Comparison of ENCODE assay signal across 2 cellular contexts in genomic region chr12:84937383-84937782, GRCh38.
TF ChIP-seq lines count a peak whose summit lies in the region.

No MANE protein-coding gene starts in this region.

TF ChIP-seq in IMR-90, 13 proteins besides CTCF, POLR2A, EP300 and RAD21:
- TF ChIP-seq CEBPB (IDR thresholded peaks at IDR 0.05; ENCODE audit: low read depth, low read length) (no peak), MAZ (IDR thresholded peaks at IDR 0.05; ENCODE audit: borderline replicate concordance, low read depth, low read length) (no peak), USF2 (IDR thresholded peaks at IDR 0.05; ENCODE audit: low read depth, low read length) (no peak), BHLHE40 (IDR thresholded peaks at IDR 0.05; ENCODE audit: low read depth, low read length) (no peak)

TF ChIP-seq in WTC11, 78 proteins besides CTCF, POLR2A, EP300 and RAD21:
- TF ChIP-seq ATF1 (CRISPR knock-in tag; IDR thresholded peaks at IDR 0.05), result no peak
- TF ChIP-seq E2F1 (CRISPR knock-in tag; IDR thresholded peaks at IDR 0.05), result no peak
- TF ChIP-seq ZNF532 (CRISPR knock-in tag; IDR thresholded peaks at IDR 0.05; ENCODE audit: borderline replicate concordance), result no peak
- no peak for TF ChIP-seq ELF4 (CRISPR knock-in tag; IDR thresholded peaks at IDR 0.05; ENCODE audit: low read depth)
- TF ChIP-seq FOXJ3 (CRISPR knock-in tag; IDR thresholded peaks at IDR 0.05; ENCODE audit: borderline replicate concordance), result no peak
- no peak for TF ChIP-seq CDX4 (CRISPR knock-in tag; IDR thresholded peaks at IDR 0.05; ENCODE audit: borderline replicate concordance)
- no peak for TF ChIP-seq MLX (CRISPR knock-in tag; IDR thresholded peaks at IDR 0.05)
- no peak for TF ChIP-seq JUN (CRISPR knock-in tag; IDR thresholded peaks at IDR 0.05)
- TF ChIP-seq USF2 (CRISPR knock-in tag; IDR thresholded peaks at IDR 0.05), result no peak
- no peak for TF ChIP-seq IRF1 (CRISPR knock-in tag; IDR thresholded peaks at IDR 0.05)
- no peak for TF ChIP-seq KAT7 (CRISPR knock-in tag; IDR thresholded peaks at IDR 0.05; ENCODE audit: borderline replicate concordance)
- no peak for TF ChIP-seq CREB1 (CRISPR knock-in tag; IDR thresholded peaks at IDR 0.05)
- TF ChIP-seq ZSCAN18 (CRISPR knock-in tag; IDR thresholded peaks at IDR 0.05), result no peak
- TF ChIP-seq ZBTB43 (CRISPR knock-in tag; IDR thresholded peaks at IDR 0.05), result no peak
- no peak for TF ChIP-seq ATF2 (CRISPR knock-in tag; IDR thresholded peaks at IDR 0.05; ENCODE audit: borderline replicate concordance, low read depth)
- no peak for TF ChIP-seq ZNF121 (CRISPR knock-in tag; IDR thresholded peaks at IDR 0.05)
- no peak for TF ChIP-seq ZNF138 (CRISPR knock-in tag; conservative IDR thresholded peaks at IDR 0.05)
- no peak for TF ChIP-seq CBFB (CRISPR knock-in tag; IDR thresholded peaks at IDR 0.05; ENCODE audit: low read depth)
